1 cellular context compared by ENCODE assay signal in genomic region chr2:187986392-187987105, GRCh38.
TF ChIP-seq lines count a peak whose summit lies in the region.

No MANE protein-coding gene starts in this region.

TF ChIP-seq in A549, 52 proteins besides CTCF, POLR2A, EP300 and RAD21 (continued from another document):
- TF ChIP-seq REST (IDR thresholded peaks at IDR 0.05) (no peak), SMC3 (IDR thresholded peaks at IDR 0.05) (no peak), JUNB (IDR thresholded peaks at IDR 0.05) (no peak), FOSB (CRISPR knock-in tag; IDR thresholded peaks at IDR 0.05) (no peak), KDM5A (IDR thresholded peaks at IDR 0.05) (no peak), RARB (CRISPR knock-in tag; IDR thresholded peaks at IDR 0.05) (no peak), TP53 (CRISPR knock-in tag; IDR thresholded peaks at IDR 0.05) (no peak), ELK1 (IDR thresholded peaks at IDR 0.05; ENCODE audit: low read depth, low read length) (no peak), USF2 (IDR thresholded peaks at IDR 0.05) (no peak), JUN (IDR thresholded peaks at IDR 0.05) (no peak)
